12 cellular contexts compared by ENCODE assay signal in genomic region chr14:58826845-58827686, GRCh38.
DNase-seq lines count a peak whose midpoint lies in the region; ATAC-seq, FAIRE-seq and TF ChIP-seq lines count a peak whose summit lies in the region.
"Had no signal": no experiment of that assay in that cellular context is flagged by ENCODE, and none has a peak within 500 bp of the region (broad histone marks: within the 10 kb centered on the region; RNA-seq: fewer than 3 reads in every experiment).

No MANE protein-coding gene starts in this region.

- WGBS in small intestine, 3 donors = 79 to 89% (median 83%) methylated on average over 9 of the region's 9 CpGs

- no peak overlapping the region for H3K27ac ChIP-seq in small intestine (ENCODE audit: low read depth in 1 of 2, low read length in 1 of 2)

- no peaks in the 10 kb centered on the region for H3K27me3 ChIP-seq in small intestine (ENCODE audit: control insufficient read depth in 2 of 2, insufficient read depth in 2 of 2, low read length in 2 of 2)

- TF ChIP-seq CTCF in epithelial cell of proximal tubule (conservative IDR thresholded peaks at IDR 0.05; ENCODE audit: low read depth, low read length) = peak; percentile 36

- H3K4me3 ChIP-seq in epithelial cell of proximal tubule (ENCODE audit: low read depth, low read length) = no peak overlapping the region
- H3K4me3 ChIP-seq in small intestine (ENCODE audit: low read depth in 1 of 2, low read length in 2 of 2) = no peak overlapping the region

- DNase-seq in NCI-H748 (lab: John Stamatoyannopoulos, UW; ENCODE audit: unreplicated experiment) = peak; percentile 45
- DNase-seq in NCI-H748 treated with DMSO at 0.1 percent for 48 hours (lab: John Stamatoyannopoulos, UW) = no peak
- peak; percentile 0 for DNase-seq in NAMALWA (ENCODE audit: low spot score)
- no peak for DNase-seq in epithelial cell of proximal tubule (ENCODE audit: low read depth)
- DNase-seq in small intestine = peak; percentile 36
- DNase-seq in effector CD8-positive, alpha-beta T cell (lab: John Stamatoyannopoulos, UW) = no peak
- DNase-seq in NOMO-1 (lab: John Stamatoyannopoulos, UW; ENCODE audit: unreplicated experiment in 2 of 2) = no peak
- DNase-seq: activated CD4-positive, CD25-positive, alpha-beta regulatory T cell treated with anti-CD3 and anti-CD28 coated beads, Interleukin-2, amount 50 U/mL, for 72 hours; activated gamma-delta T cell treated with Interleukin-2 at 50 U/mL for 16 hours; dermis blood vessel endothelial cell; NCI-H1417 treated with DMSO at 0.1 percent for 48 hours had no signal

- H3K36me3 ChIP-seq in small intestine (ENCODE audit: control insufficient read depth in 2 of 2, insufficient read depth in 2 of 2, low read length in 2 of 2) = no peaks in the 10 kb centered on the region

- peaks cover under 1 to 2% of the 10 kb centered on the region in 2 donors for H3K4me1 ChIP-seq in small intestine (ENCODE audit: control insufficient read depth in 2 of 2, insufficient read depth in 1 of 2, low read depth in 1 of 2, low read length in 1 of 2)

- no peak for ATAC-seq in HG02588 (IDR thresholded peaks at IDR 0.05; ENCODE audit: unreplicated experiment)

- no peak for FAIRE-seq in small intestine (lab: Jason Lieb, UNC)

- no peaks in the 10 kb centered on the region for H3K9me3 ChIP-seq in small intestine (ENCODE audit: control insufficient read depth, low read depth)

Comparison
In these comparisons a context has a peak if more than half of its experiments do, and no peak if none do; other contexts are left out.
1. DNase-seq: peak in NCI-H748 (single experiment), NAMALWA (single experiment) and small intestine (single experiment); none in NCI-H748 treated with DMSO at 0.1 percent for 48 hours (single experiment), epithelial cell of proximal tubule (single experiment), effector CD8-positive, alpha-beta T cell (single experiment) and NOMO-1 (0 of 2).